29 cellular contexts compared by ENCODE assay signal in the genomic region with DNA sequence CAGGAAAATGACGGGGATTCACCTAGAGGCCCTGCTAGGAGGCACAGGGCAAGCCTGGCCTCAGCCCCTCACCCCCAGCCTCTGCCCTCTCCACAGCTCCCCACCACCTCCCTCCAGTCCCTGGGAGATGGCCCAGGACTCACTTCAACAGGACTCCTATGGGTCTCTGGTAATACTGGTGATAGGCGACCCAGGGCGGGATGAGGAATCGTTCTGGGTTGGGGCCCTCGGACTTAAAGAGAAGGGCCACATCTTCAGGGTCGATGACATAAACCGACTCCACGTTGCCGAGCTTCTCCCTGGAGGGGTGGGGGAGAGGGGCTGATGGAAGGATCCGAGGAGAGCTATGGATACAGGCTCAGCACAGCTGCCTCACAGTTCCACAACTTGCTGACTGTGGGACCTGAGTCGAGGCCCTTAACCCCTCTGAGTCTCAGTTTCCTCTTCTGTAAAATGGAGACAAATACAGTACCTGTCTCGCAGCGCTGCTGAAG. TPM values are rescaled to one million over a fixed set of nuclear protein-coding genes. Genes with fewer than 3 reads are reported as not detected.
"Had no signal": no experiment of that assay in that cellular context is flagged by ENCODE, and none has a peak within 500 bp of the region (broad histone marks: within the 10 kb centered on the region; RNA-seq: fewer than 3 reads in every experiment).

No MANE protein-coding gene starts in this region.

- H3K9me3 Mint-ChIP-seq: immature natural killer cell; memory B cell; neural crest cell; stimulated activated memory B cell treated with anti-CD40 and anti-IgM and Interleukin-4, amounts not matched to agents 10 μg/mL and 1 μg/mL and 100 μg/mL, for 72 hours had no signal

- H3K4me3 Mint-ChIP-seq: immature natural killer cell; memory B cell; naive thymus-derived CD8-positive, alpha-beta T cell; nephron; neural crest cell; stimulated activated memory B cell treated with anti-CD40 and anti-IgM and Interleukin-4, amounts not matched to agents 10 μg/mL and 1 μg/mL and 100 μg/mL, for 72 hours had no signal

- H3K27ac Mint-ChIP-seq: immature natural killer cell; memory B cell; naive thymus-derived CD8-positive, alpha-beta T cell; nephron; progenitor cell of endocrine pancreas; stimulated activated memory B cell treated with anti-CD40 and anti-IgM and Interleukin-4, amounts not matched to agents 10 μg/mL and 1 μg/mL and 100 μg/mL, for 72 hours had no signal

- H3K27ac ChIP-seq: heart left ventricle, left ventricle myocardium inferior, neutrophil, parathyroid adenoma, right atrium auricular region, right lobe of liver, suprapubic skin, thoracic aorta, tibial artery, upper lobe of right lung had no signal

- H3K9me3 ChIP-seq: heart left ventricle, left ventricle myocardium inferior, neutrophil, right atrium auricular region, right lobe of liver, suprapubic skin, thoracic aorta, tibial artery, upper lobe of right lung had no signal

- H3K36me3 ChIP-seq: heart left ventricle, left ventricle myocardium inferior, neutrophil, right atrium auricular region, right lobe of liver, suprapubic skin, thoracic aorta, tibial artery, upper lobe of right lung had no signal

- H3K27me3 ChIP-seq: right atrium auricular region, right lobe of liver, suprapubic skin had no signal

- H3K4me1 Mint-ChIP-seq: immature natural killer cell, memory B cell, nephron had no signal

- H3K4me3 ChIP-seq: heart left ventricle, left ventricle myocardium inferior, right atrium auricular region, right lobe of liver, smooth muscle cell, suprapubic skin, thoracic aorta, tibial artery, upper lobe of right lung had no signal

- ATAC-seq: heart left ventricle; naive thymus-derived CD8-positive, alpha-beta T cell; right lobe of liver; stimulated activated memory B cell treated with anti-CD40 and anti-IgM and Interleukin-4, amounts not matched to agents 10 μg/mL and 1 μg/mL and 100 μg/mL, for 72 hours; upper lobe of right lung had no signal

- DNase-seq: heart left ventricle; hypothalamus; immature natural killer cell; left ventricle myocardium inferior; occipital lobe; right lobe of liver; stimulated activated CD4-positive, alpha-beta T cell treated with anti-CD3 and anti-CD28 coated beads, Interleukin-1b, Interleukin-23, amount 100 ng/mL, for 48 hours; stimulated activated CD4-positive, alpha-beta T cell treated with anti-CD3 and anti-CD28 coated beads, Interleukin-2, amount 100 ng/mL, for 48 hours; stimulated activated CD4-positive, alpha-beta T cell treated with anti-CD3 and anti-CD28 coated beads, Interleukin-4, amount 100 ng/mL, for 4 hours; stimulated activated CD8-positive, alpha-beta memory T cell treated with anti-CD3 and anti-CD28 coated beads, Interleukin-4, amount 100 ng/mL, for 48 hours; stimulated activated naive CD4-positive, alpha-beta T cell treated with Interleukin-2 at 50 U/mL for 16 hours; tibial artery; trophoblast cell; upper lobe of right lung had no signal

- H3K36me3 Mint-ChIP-seq: immature natural killer cell; memory B cell; naive thymus-derived CD8-positive, alpha-beta T cell; stimulated activated memory B cell treated with anti-CD40 and anti-IgM and Interleukin-4, amounts not matched to agents 10 μg/mL and 1 μg/mL and 100 μg/mL, for 72 hours had no signal

- H3K4me1 ChIP-seq: heart left ventricle, left ventricle myocardium inferior, parathyroid adenoma, right atrium auricular region, right lobe of liver, suprapubic skin, tibial artery, upper lobe of right lung had no signal

RNA-seq across cellular contexts. Expression of a gene that starts 19.6 kb away (rescaled TPM):
- total RNA-seq: lung microvascular endothelial cell; naive thymus-derived CD8-positive, alpha-beta T cell; occipital lobe; osteocyte; pulmonary artery endothelial cell; thoracic aorta had no signal
